Comparison of ENCODE assay signal across 1 cellular context in the genomic region with DNA sequence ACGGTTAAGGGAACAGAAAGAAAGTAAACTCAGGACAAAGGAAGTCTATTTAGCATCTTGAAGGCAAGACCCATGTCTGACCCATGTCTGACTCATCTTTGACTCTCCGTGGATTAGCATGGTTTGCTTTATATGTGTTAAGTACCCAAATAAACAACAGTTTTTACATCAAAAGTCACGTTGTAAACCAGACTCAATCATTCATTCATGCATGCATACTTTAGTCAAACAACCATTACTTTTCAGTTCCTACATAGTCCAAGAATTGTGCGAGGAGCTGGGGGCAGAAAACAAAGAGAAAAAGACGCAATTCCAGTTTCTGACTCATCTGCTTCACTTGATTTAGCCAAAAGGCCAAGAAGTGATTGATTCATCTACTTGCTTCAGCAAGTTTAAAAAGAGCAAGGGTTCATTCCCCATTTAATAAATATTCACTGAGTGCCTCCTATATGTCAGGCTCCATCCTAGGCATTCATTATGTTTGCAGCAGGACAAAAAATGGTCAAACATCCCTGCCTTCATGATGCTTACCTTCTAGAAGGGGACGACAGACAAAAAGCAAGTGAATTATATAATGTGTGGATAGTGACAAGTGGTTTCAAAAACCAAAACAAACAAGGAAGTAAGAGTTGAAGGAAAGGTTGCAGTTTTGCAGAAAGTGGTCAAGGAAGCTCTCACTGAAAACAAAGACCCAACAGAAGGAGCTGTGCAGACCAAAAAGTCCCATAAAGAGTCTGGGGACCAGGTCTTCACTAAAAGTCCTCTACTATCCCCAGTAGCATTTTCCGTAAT.
TF ChIP-seq lines count a peak whose summit lies in the region.

No MANE protein-coding gene starts in this region.

TF ChIP-seq in endothelial cell of umbilical vein, 7 proteins besides CTCF, POLR2A, EP300 and RAD21 (continued from another document):
- no peak for TF ChIP-seq POLR2AphosphoS5 (IDR thresholded peaks at IDR 0.05; ENCODE audit: insufficient read depth, low read depth, low read length)
- TF ChIP-seq, protein P1, sequence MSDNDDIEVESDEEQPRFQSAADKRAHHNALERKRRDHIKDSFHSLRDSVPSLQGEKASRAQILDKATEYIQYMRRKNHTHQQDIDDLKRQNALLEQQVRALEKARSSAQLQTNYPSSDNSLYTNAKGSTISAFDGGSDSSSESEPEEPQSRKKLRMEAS (IDR thresholded peaks at IDR 0.05; ENCODE audit: insufficient read depth, insufficient read length), result no peak
- peak; percentile 33 for TF ChIP-seq FOS (IDR thresholded peaks at IDR 0.05; ENCODE audit: borderline replicate concordance, insufficient read depth, low read length)
